Comparison of ENCODE assay signal across 37 cellular contexts in the genomic region with DNA sequence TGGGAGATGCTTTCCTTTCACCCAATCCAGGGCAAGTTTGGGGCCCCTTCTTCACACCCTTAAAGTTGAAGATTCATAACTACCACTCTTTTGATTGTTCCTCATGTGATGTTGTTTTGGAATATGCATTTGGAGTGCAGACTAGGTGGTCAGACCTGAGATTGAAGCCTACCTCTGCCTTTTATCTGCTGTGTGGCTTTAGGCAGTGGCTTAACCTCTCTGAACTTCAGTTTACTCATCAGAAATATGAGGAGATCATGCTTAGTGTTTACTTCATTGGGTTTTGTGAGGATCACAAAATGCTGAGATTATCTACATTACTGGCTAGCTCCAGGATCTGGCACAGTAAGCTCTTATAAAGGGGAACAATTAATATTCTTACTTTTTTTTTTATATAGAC. TPM values are rescaled to one million over a fixed set of nuclear protein-coding genes. Genes with fewer than 3 reads are reported as not detected.
"Had no signal": no experiment of that assay in that cellular context is flagged by ENCODE, and none has a peak within 500 bp of the region (broad histone marks: within the 10 kb centered on the region; RNA-seq: fewer than 3 reads in every experiment).

No MANE protein-coding gene starts in this region.

- H3K9me3 Mint-ChIP-seq: activated B cell treated with CpG ODN at 0.5 μM for 24 hours; activated naive CD4-positive, alpha-beta T cell treated with anti-CD3 and anti-CD28 coated beads, Interleukin-2, amount 50 U/mL, for 24 hours had no signal

- H3K36me3 ChIP-seq: ascending aorta, cardiac muscle cell had no signal

- H3K27me3 ChIP-seq: ascending aorta, cardiac muscle cell had no signal

- H3K9me3 ChIP-seq: ascending aorta had no signal

- ATAC-seq: activated CD8-positive, alpha-beta memory T cell treated with anti-CD3 and anti-CD28 coated beads, Interleukin-2, amount 10 ng/mL, durations not matched to agents 7 days and 5 days; activated CD8-positive, alpha-beta T cell treated with anti-CD3 and anti-CD28 coated beads, Interleukin-2, amount 10 ng/mL, durations not matched to agents 7 days and 5 days; activated naive CD8-positive, alpha-beta T cell treated with anti-CD3 and anti-CD28 coated beads, Interleukin-2, amount 50 U/mL, for 24 hours had no signal

- H3K27ac Mint-ChIP-seq: activated B cell treated with CpG ODN at 0.5 μM for 24 hours; activated CD4-positive, alpha-beta memory T cell treated with anti-CD3 and anti-CD28 coated beads, Interleukin-2, amount 10 ng/mL, durations not matched to agents 7 days and 5 days; activated CD4-positive, alpha-beta T cell treated with anti-CD3 and anti-CD28 coated beads, Interleukin-2, amount 10 ng/mL, durations not matched to agents 7 days and 5 days; activated CD8-positive, alpha-beta memory T cell treated with anti-CD3 and anti-CD28 coated beads, Interleukin-2, amount 10 ng/mL, durations not matched to agents 7 days and 5 days; activated CD8-positive, alpha-beta T cell treated with anti-CD3 and anti-CD28 coated beads, Interleukin-2, amount 10 ng/mL, durations not matched to agents 7 days and 5 days; activated naive CD4-positive, alpha-beta T cell treated with anti-CD3 and anti-CD28 coated beads, Interleukin-2, amount 10 ng/mL, durations not matched to agents 7 days and 5 days; activated naive CD4-positive, alpha-beta T cell treated with anti-CD3 and anti-CD28 coated beads, Interleukin-2, amount 50 U/mL, for 24 hours; activated naive CD8-positive, alpha-beta T cell; activated naive CD8-positive, alpha-beta T cell treated with anti-CD3 and anti-CD28 coated beads, Interleukin-2, amount 10 ng/mL, durations not matched to agents 7 days and 5 days; activated naive CD8-positive, alpha-beta T cell treated with anti-CD3 and anti-CD28 coated beads, Interleukin-2, amount 50 U/mL, for 24 hours; activated T-cell treated with anti-CD3 and anti-CD28 coated beads, Interleukin-2, amount 50 U/mL, for 24 hours; activated T-helper 2 cell treated with anti-CD3 and anti-CD28 coated beads, Interferon-gamma antibody, Interleukin-2, Interleukin-4, amounts not matched to agents 10 μg/mL and 5 μg/mL and 100 μg/mL, durations not matched to agents 14 hours and 24 hours and 36 hours; T-helper 1 cell treated with Interleukin-12 subunit alpha and Interleukin-12 subunit beta and Interleukin-4 antibody, amounts not matched to agents 30 μg/mL and 1 μg/mL, for 36 hours; T-helper 2 cell treated with Interferon-gamma antibody and Interleukin-4, amounts not matched to agents 5 μg/mL and 100 μg/mL, for 36 hours had no signal

- FAIRE-seq: bronchial epithelial cell, TTC549 had no signal

- H3K4me1 Mint-ChIP-seq: activated B cell treated with CpG ODN at 0.5 μM for 24 hours; activated CD4-positive, alpha-beta memory T cell treated with anti-CD3 and anti-CD28 coated beads, Interleukin-2, amount 10 ng/mL, durations not matched to agents 7 days and 5 days; activated CD4-positive, alpha-beta T cell treated with anti-CD3 and anti-CD28 coated beads, Interleukin-2, amount 10 ng/mL, durations not matched to agents 7 days and 5 days; activated CD8-positive, alpha-beta memory T cell treated with anti-CD3 and anti-CD28 coated beads, Interleukin-2, amount 10 ng/mL, durations not matched to agents 7 days and 5 days; activated naive CD4-positive, alpha-beta T cell treated with anti-CD3 and anti-CD28 coated beads, Interleukin-2, amount 10 ng/mL, durations not matched to agents 7 days and 5 days; activated naive CD4-positive, alpha-beta T cell treated with anti-CD3 and anti-CD28 coated beads, Interleukin-2, amount 50 U/mL, for 24 hours; activated naive CD8-positive, alpha-beta T cell treated with anti-CD3 and anti-CD28 coated beads, Interleukin-2, amount 10 ng/mL, durations not matched to agents 7 days and 5 days; central memory CD8-positive, alpha-beta T cell had no signal

- H3K4me3 ChIP-seq: ascending aorta, cardiac muscle cell had no signal

- H3K4me3 Mint-ChIP-seq: activated B cell treated with CpG ODN at 0.5 μM for 24 hours; activated CD4-positive, alpha-beta memory T cell treated with anti-CD3 and anti-CD28 coated beads, Interleukin-2, amount 10 ng/mL, durations not matched to agents 7 days and 5 days; activated CD4-positive, alpha-beta T cell treated with anti-CD3 and anti-CD28 coated beads, Interleukin-2, amount 10 ng/mL, durations not matched to agents 7 days and 5 days; activated CD8-positive, alpha-beta memory T cell treated with anti-CD3 and anti-CD28 coated beads, Interleukin-2, amount 10 ng/mL, durations not matched to agents 7 days and 5 days; activated CD8-positive, alpha-beta T cell treated with anti-CD3 and anti-CD28 coated beads, Interleukin-2, amount 10 ng/mL, durations not matched to agents 7 days and 5 days; activated naive CD4-positive, alpha-beta T cell treated with anti-CD3 and anti-CD28 coated beads, Interleukin-2, amount 10 ng/mL, durations not matched to agents 7 days and 5 days; activated naive CD4-positive, alpha-beta T cell treated with anti-CD3 and anti-CD28 coated beads, Interleukin-2, amount 50 U/mL, for 24 hours; activated naive CD8-positive, alpha-beta T cell; activated naive CD8-positive, alpha-beta T cell treated with anti-CD3 and anti-CD28 coated beads, Interleukin-2, amount 10 ng/mL, durations not matched to agents 7 days and 5 days; activated naive CD8-positive, alpha-beta T cell treated with anti-CD3 and anti-CD28 coated beads, Interleukin-2, amount 50 U/mL, for 24 hours; activated T-cell treated with anti-CD3 and anti-CD28 coated beads, Interleukin-2, amount 50 U/mL, for 24 hours; central memory CD8-positive, alpha-beta T cell; T-helper 1 cell treated with Interleukin-12 subunit alpha and Interleukin-12 subunit beta and Interleukin-4 antibody, amounts not matched to agents 30 μg/mL and 1 μg/mL, for 36 hours; T-helper 2 cell treated with Interferon-gamma antibody and Interleukin-4, amounts not matched to agents 5 μg/mL and 100 μg/mL, for 36 hours had no signal

- H3K36me3 Mint-ChIP-seq: activated naive CD4-positive, alpha-beta T cell treated with anti-CD3 and anti-CD28 coated beads, Interleukin-2, amount 10 ng/mL, durations not matched to agents 7 days and 5 days; activated naive CD4-positive, alpha-beta T cell treated with anti-CD3 and anti-CD28 coated beads, Interleukin-2, amount 50 U/mL, for 24 hours; brain had no signal

- DNase-seq: activated B cell treated with CpG ODN at 0.5 μM for 24 hours; activated CD4-positive, alpha-beta memory T cell treated with anti-CD3 and anti-CD28 coated beads, Interleukin-2, amount 10 ng/mL, durations not matched to agents 7 days and 5 days; activated CD4-positive, alpha-beta T cell treated with anti-CD3 and anti-CD28 coated beads for 48 hours; activated CD4-positive, alpha-beta T cell treated with anti-CD3 and anti-CD28 coated beads, Interleukin-2, amount 10 ng/mL, durations not matched to agents 7 days and 5 days; activated CD4-positive, alpha-beta T cell treated with anti-CD3 and anti-CD28 coated beads, Interleukin-2, amount 50 U/mL, for 48 hours; activated CD4-positive, CD25-positive, alpha-beta regulatory T cell treated with anti-CD3 and anti-CD28 coated beads, Interleukin-2, amount 50 U/mL, for 72 hours; activated CD8-positive, alpha-beta memory T cell treated with anti-CD3 and anti-CD28 coated beads for 24 hours; activated CD8-positive, alpha-beta memory T cell treated with anti-CD3 and anti-CD28 coated beads, Interleukin-2, amount 10 ng/mL, durations not matched to agents 7 days and 5 days; activated CD8-positive, alpha-beta memory T cell treated with anti-CD3 and anti-CD28 coated beads, Interleukin-2, amount 50 U/mL, for 48 hours; activated CD8-positive, alpha-beta T cell treated with anti-CD3 and anti-CD28 coated beads, Interleukin-2, amount 10 ng/mL, durations not matched to agents 7 days and 5 days; activated effector memory CD4-positive, alpha-beta T cell treated with Interleukin-2 at 50 U/mL for 16 hours; activated gamma-delta T cell; activated naive CD4-positive, alpha-beta T cell treated with anti-CD3 and anti-CD28 coated beads, Interleukin-2, amount 10 ng/mL, durations not matched to agents 7 days and 5 days; activated naive CD4-positive, alpha-beta T cell treated with Interleukin-2 at 50 U/mL for 16 hours; activated naive CD8-positive, alpha-beta T cell treated with anti-CD3 and anti-CD28 coated beads, Interleukin-2, amount 10 ng/mL, durations not matched to agents 7 days and 5 days; activated naive CD8-positive, alpha-beta T cell treated with anti-CD3 and anti-CD28 coated beads, Interleukin-2, amount 50 U/mL, for 24 hours; activated T-cell treated with anti-CD3 and anti-CD28 coated beads, Interleukin-2, amount 50 U/mL, for 24 hours; activated T-cell treated with anti-CD3 and anti-CD28 coated beads, Interleukin-2, amount 50 U/mL, for 48 hours; amygdala; anterior cingulate cortex; caudate nucleus; cerebellar nuclear complex; T-helper 1 cell; T-helper 2 cell; T-helper 9 cell had no signal

RNA-seq across cellular contexts. Expression of a gene that starts 26.4 kb away (rescaled TPM):
- total RNA-seq: activated B cell treated with CpG ODN at 0.5 μM for 24 hours; activated CD4-positive, alpha-beta memory T cell treated with anti-CD3 and anti-CD28 coated beads, Interleukin-2, amount 10 ng/mL, durations not matched to agents 7 days and 5 days; activated CD4-positive, alpha-beta T cell treated with anti-CD3 and anti-CD28 coated beads, Interleukin-2, amount 10 ng/mL, durations not matched to agents 7 days and 5 days; activated CD8-positive, alpha-beta memory T cell treated with anti-CD3 and anti-CD28 coated beads, Interleukin-2, amount 10 ng/mL, durations not matched to agents 7 days and 5 days; activated CD8-positive, alpha-beta T cell treated with anti-CD3 and anti-CD28 coated beads, Interleukin-2, amount 10 ng/mL, durations not matched to agents 7 days and 5 days; activated naive CD8-positive, alpha-beta T cell treated with anti-CD3 and anti-CD28 coated beads, Interleukin-2, amount 10 ng/mL, durations not matched to agents 7 days and 5 days; activated T-helper 2 cell treated with anti-CD3 and anti-CD28 coated beads, Interferon-gamma antibody, Interleukin-2, Interleukin-4, amounts not matched to agents 10 μg/mL and 5 μg/mL and 100 μg/mL, durations not matched to agents 14 hours and 24 hours and 36 hours; bronchial epithelial cell; chondrocyte had no signal

RNA-seq across cellular contexts. Expression of a gene that starts 46.3 kb away (rescaled TPM):
- total RNA-seq: activated B cell treated with CpG ODN at 0.5 μM for 24 hours; activated CD4-positive, alpha-beta memory T cell treated with anti-CD3 and anti-CD28 coated beads, Interleukin-2, amount 10 ng/mL, durations not matched to agents 7 days and 5 days; activated CD4-positive, alpha-beta T cell treated with anti-CD3 and anti-CD28 coated beads, Interleukin-2, amount 10 ng/mL, durations not matched to agents 7 days and 5 days; activated T-helper 2 cell treated with anti-CD3 and anti-CD28 coated beads, Interferon-gamma antibody, Interleukin-2, Interleukin-4, amounts not matched to agents 10 μg/mL and 5 μg/mL and 100 μg/mL, durations not matched to agents 14 hours and 24 hours and 36 hours; bronchial epithelial cell had no signal
